Comparison of ENCODE assay signal across 17 cellular contexts in the genomic region with DNA sequence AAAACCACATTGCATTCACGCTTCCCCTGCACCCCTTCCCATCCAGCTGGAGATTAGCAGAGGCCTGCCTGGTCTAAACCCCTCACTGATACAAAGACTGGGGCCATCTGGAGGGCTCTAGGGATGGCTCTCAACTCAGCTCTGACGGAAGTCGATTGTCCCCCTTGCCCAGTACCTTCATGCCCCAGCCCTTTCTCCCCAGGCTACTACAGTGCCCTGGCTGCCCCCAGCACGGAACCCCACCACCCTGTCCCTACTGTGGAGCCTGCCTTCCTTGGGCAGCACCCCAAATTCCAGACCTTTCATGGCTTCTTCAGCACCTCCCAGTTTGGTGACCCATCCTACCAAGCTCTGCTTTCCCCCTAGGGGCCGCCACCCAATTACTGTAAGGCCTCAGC. TPM values are rescaled to one million over a fixed set of nuclear protein-coding genes. Genes with fewer than 3 reads are reported as not detected.
DNase-seq lines count a peak whose midpoint lies in the region; ATAC-seq, FAIRE-seq and TF ChIP-seq lines count a peak whose summit lies in the region.
"Had no signal": no experiment of that assay in that cellular context is flagged by ENCODE, and none has a peak within 500 bp of the region (broad histone marks: within the 10 kb centered on the region; RNA-seq: fewer than 3 reads in every experiment).

No MANE protein-coding gene starts in this region.

- H3K27ac Mint-ChIP-seq in activated naive CD4-positive, alpha-beta T cell treated with anti-CD3 and anti-CD28 coated beads, Interleukin-2, amount 50 U/mL, for 24 hours = peak overlapping the region; percentile 30
- no peak overlapping the region for H3K27ac Mint-ChIP-seq in activated naive CD4-positive, alpha-beta T cell treated with anti-CD3 and anti-CD28 coated beads, Interleukin-2, amount 10 ng/mL, durations not matched to agents 7 days and 5 days
- H3K27ac Mint-ChIP-seq in activated T-helper 17 cell treated with anti-CD3 and anti-CD28 coated beads, Interleukin-2, amount 50 U/mL, for 72 hours = peak overlapping the region; percentile 61
- H3K27ac Mint-ChIP-seq: IgD-negative memory B cell had no signal

- CTCF ChIA-PET in activated naive CD4-positive, alpha-beta T cell treated with anti-CD3 and anti-CD28 coated beads, Interleukin-2, amount 10 ng/mL, durations not matched to agents 7 days and 5 days (lab: Charles Lee) = interaction anchor here (1.2 to 1.3 kb wide), 3 partner anchors 9 to 23 kb away, joined by 3 to 7 read pairs (median 3); no protein-coding TSS in a partner anchor

- no peaks in the 10 kb centered on the region for H3K9me3 ChIP-seq in kidney (ENCODE audit: control insufficient read depth in 1 of 2, low read length in 2 of 2)
- no peaks in the 10 kb centered on the region for H3K9me3 ChIP-seq in upper lobe of right lung

- H3K4me3 ChIP-seq in kidney (ENCODE audit: low read length in 2 of 2) (no peak overlapping the region), upper lobe of right lung (no peak overlapping the region)
- H3K4me3 ChIP-seq: PC-9 had no signal

- TF ChIP-seq CTCF in kidney (IDR thresholded peaks at IDR 0.05; ENCODE audit: borderline replicate concordance, extremely low read depth, insufficient read depth) (no peak), upper lobe of right lung (IDR thresholded peaks at IDR 0.05) (no peak)

- H3K27me3 ChIP-seq in upper lobe of right lung = no peaks in the 10 kb centered on the region

- intact Hi-C loops in kidney (cut with DNase I) = no loop called here
- intact Hi-C loops in upper lobe of right lung (cut with DNase I) = no loop called here

- peaks cover 5 to 11% of the 10 kb centered on the region in 2 donors for H3K4me1 ChIP-seq in kidney (ENCODE audit: control insufficient read depth in 1 of 2, insufficient read depth in 1 of 2, low read depth in 1 of 2, low read length in 2 of 2)
- peaks cover 32% of the 10 kb centered on the region for H3K4me1 ChIP-seq in upper lobe of right lung

- no peak overlapping the region for H3K27ac ChIP-seq in kidney (ENCODE audit: low read depth in 2 of 2, low read length in 2 of 2)
- H3K27ac ChIP-seq in upper lobe of right lung = no peak overlapping the region
- H3K27ac ChIP-seq: PC-9 had no signal

- no peak overlapping the region for H3K4me3 Mint-ChIP-seq in activated naive CD4-positive, alpha-beta T cell treated with anti-CD3 and anti-CD28 coated beads, Interleukin-2, amount 50 U/mL, for 24 hours
- no peak overlapping the region for H3K4me3 Mint-ChIP-seq in activated naive CD4-positive, alpha-beta T cell treated with anti-CD3 and anti-CD28 coated beads, Interleukin-2, amount 10 ng/mL, durations not matched to agents 7 days and 5 days
- no peak overlapping the region for H3K4me3 Mint-ChIP-seq in activated T-helper 17 cell treated with anti-CD3 and anti-CD28 coated beads, Interleukin-2, amount 50 U/mL, for 72 hours
- H3K4me3 Mint-ChIP-seq: IgD-negative memory B cell had no signal

- H3K27me3 Mint-ChIP-seq in activated naive CD4-positive, alpha-beta T cell treated with anti-CD3 and anti-CD28 coated beads, Interleukin-2, amount 50 U/mL, for 24 hours = no peaks in the 10 kb centered on the region
- peaks cover 17% of the 10 kb centered on the region for H3K27me3 Mint-ChIP-seq in activated naive CD4-positive, alpha-beta T cell treated with anti-CD3 and anti-CD28 coated beads, Interleukin-2, amount 10 ng/mL, durations not matched to agents 7 days and 5 days
- no peaks in the 10 kb centered on the region for H3K27me3 Mint-ChIP-seq in activated T-helper 17 cell treated with anti-CD3 and anti-CD28 coated beads, Interleukin-2, amount 50 U/mL, for 72 hours
- H3K27me3 Mint-ChIP-seq: IgD-negative memory B cell had no signal

- H3K9me3 Mint-ChIP-seq in activated naive CD4-positive, alpha-beta T cell treated with anti-CD3 and anti-CD28 coated beads, Interleukin-2, amount 50 U/mL, for 24 hours = no peaks in the 10 kb centered on the region
- no peaks in the 10 kb centered on the region for H3K9me3 Mint-ChIP-seq in activated naive CD4-positive, alpha-beta T cell treated with anti-CD3 and anti-CD28 coated beads, Interleukin-2, amount 10 ng/mL, durations not matched to agents 7 days and 5 days
- no peaks in the 10 kb centered on the region for H3K9me3 Mint-ChIP-seq in activated T-helper 17 cell treated with anti-CD3 and anti-CD28 coated beads, Interleukin-2, amount 50 U/mL, for 72 hours
- H3K9me3 Mint-ChIP-seq: IgD-negative memory B cell had no signal

- no peaks in the 10 kb centered on the region for H3K36me3 Mint-ChIP-seq in activated naive CD4-positive, alpha-beta T cell treated with anti-CD3 and anti-CD28 coated beads, Interleukin-2, amount 50 U/mL, for 24 hours
- H3K36me3 Mint-ChIP-seq in activated naive CD4-positive, alpha-beta T cell treated with anti-CD3 and anti-CD28 coated beads, Interleukin-2, amount 10 ng/mL, durations not matched to agents 7 days and 5 days = peaks cover 2% of the 10 kb centered on the region
- H3K36me3 Mint-ChIP-seq in activated T-helper 17 cell treated with anti-CD3 and anti-CD28 coated beads, Interleukin-2, amount 50 U/mL, for 72 hours (ENCODE audit: low read depth) = no peaks in the 10 kb centered on the region

- DNase-seq in activated naive CD4-positive, alpha-beta T cell treated with anti-CD3 and anti-CD28 coated beads, Interleukin-2, amount 10 ng/mL, durations not matched to agents 7 days and 5 days = no peak
- DNase-seq in kidney (peak; percentile 37), upper lobe of right lung (peak; percentile 39), cerebellar cortex (ENCODE audit: low spot score) (no peak), HuH-7.5 (ENCODE audit: low spot score) (no peak)
- DNase-seq: C1 segment of cervical spinal cord, NCI-H1417 treated with DMSO at 0.1 percent for 48 hours, NCI-H2029 treated with DMSO at 0.1 percent for 48 hours, NCI-H2171 treated with DMSO at 0.1 percent for 48 hours, NCI-H748 treated with DMSO at 0.1 percent for 48 hours, PC-9 had no signal

- H3K4me1 Mint-ChIP-seq in activated naive CD4-positive, alpha-beta T cell treated with anti-CD3 and anti-CD28 coated beads, Interleukin-2, amount 50 U/mL, for 24 hours = peaks cover 52% of the 10 kb centered on the region
- peaks cover 41% of the 10 kb centered on the region for H3K4me1 Mint-ChIP-seq in activated naive CD4-positive, alpha-beta T cell treated with anti-CD3 and anti-CD28 coated beads, Interleukin-2, amount 10 ng/mL, durations not matched to agents 7 days and 5 days
- H3K4me1 Mint-ChIP-seq in activated T-helper 17 cell treated with anti-CD3 and anti-CD28 coated beads, Interleukin-2, amount 50 U/mL, for 72 hours = peaks cover 33% of the 10 kb centered on the region

- no peak for FAIRE-seq in kidney (lab: Jason Lieb, UNC)
- FAIRE-seq: A204.1, GM12892 had no signal

- ATAC-seq in activated T-helper 17 cell treated with anti-CD3 and anti-CD28 coated beads, Interleukin-2, amount 50 U/mL, for 72 hours (replicated peaks) = no peak
- ATAC-seq in upper lobe of right lung = no peak
- no peak for ATAC-seq in HG03432 (IDR thresholded peaks at IDR 0.05; ENCODE audit: unreplicated experiment)

- H3K36me3 ChIP-seq in kidney (ENCODE audit: control insufficient read depth in 1 of 2, insufficient read depth in 2 of 2, low read length in 2 of 2) (no peaks in the 10 kb centered on the region), upper lobe of right lung (no peaks in the 10 kb centered on the region)

- no peak overlapping the region for H3K9ac ChIP-seq in kidney (ENCODE audit: low read length in 2 of 2)

RNA-seq across cellular contexts. Expression of a gene that starts 25.6 kb away (rescaled TPM):
- 100 to 1,000 TPM in 1 of 2 donors, 10 to 100 TPM in 1; 57.7 to 146 TPM for total RNA-seq in activated T-helper 17 cell treated with anti-CD3 and anti-CD28 coated beads, Interleukin-2, amount 50 U/mL, for 72 hours
- 289 TPM for total RNA-seq in kidney
- polyA plus RNA-seq in kidney (ENCODE audit: insufficient read depth, low read depth, low replicate concordance) = 73.3 TPM
- 187 TPM for total RNA-seq in upper lobe of right lung

Comparison
In these comparisons a context has a peak if more than half of its experiments do, and no peak if none do; other contexts are left out.
1. DNase-seq: peak in kidney (single experiment) and upper lobe of right lung (single experiment); none in activated naive CD4-positive, alpha-beta T cell treated with anti-CD3 and anti-CD28 coated beads, Interleukin-2, amount 10 ng/mL, durations not matched to agents 7 days and 5 days (single experiment), cerebellar cortex (single experiment) and HuH-7.5 (single experiment).